In the genomic region with DNA sequence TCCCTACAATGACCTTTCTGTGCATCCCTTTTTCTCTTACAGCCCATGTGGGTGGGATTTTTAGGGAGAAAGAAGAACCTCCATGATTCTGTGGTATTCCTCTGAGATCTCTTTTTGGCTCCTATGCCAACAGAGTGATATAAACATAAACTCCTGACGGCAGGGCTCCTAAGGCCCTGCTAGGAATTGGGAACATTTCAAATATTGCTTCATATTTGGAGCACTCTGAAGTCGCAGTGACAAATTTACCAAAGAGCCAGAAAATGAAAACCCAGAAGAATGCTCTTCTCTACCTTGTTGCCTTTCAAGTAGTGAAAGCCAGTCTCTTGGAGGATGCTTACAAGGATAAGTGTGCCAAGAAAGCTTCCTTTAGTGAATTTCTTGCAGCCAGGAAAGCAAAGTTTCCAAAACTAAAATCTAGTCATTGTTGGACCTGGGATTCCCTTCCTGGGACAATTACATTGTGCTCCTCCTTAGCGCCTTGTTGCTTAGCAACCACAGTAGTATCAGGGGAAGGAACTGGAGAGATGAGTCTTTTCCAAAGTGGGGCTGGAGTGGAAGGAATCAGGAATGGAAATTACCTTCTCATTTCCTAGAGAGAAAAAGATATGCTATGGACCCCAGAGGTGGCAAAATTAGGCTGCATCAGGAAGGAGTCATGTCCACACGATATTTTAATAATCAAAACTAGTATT, we compare ENCODE assay signal across 2 cellular contexts.
TF ChIP-seq lines count a peak whose summit lies in the region.

No MANE protein-coding gene starts in this region.

TF ChIP-seq in K562, 482 proteins besides CTCF, POLR2A, EP300 and RAD21 (continued from another document):
- no peak for TF ChIP-seq KLF16 (IDR thresholded peaks at IDR 0.05)
- peak; percentile 65 for TF ChIP-seq RFX1 (IDR thresholded peaks at IDR 0.05)
TF ChIP-seq in K562: peak in this region for 1.

TF ChIP-seq in neural cell, 6 proteins besides CTCF, POLR2A, EP300 and RAD21:
- TF ChIP-seq, protein P1, sequence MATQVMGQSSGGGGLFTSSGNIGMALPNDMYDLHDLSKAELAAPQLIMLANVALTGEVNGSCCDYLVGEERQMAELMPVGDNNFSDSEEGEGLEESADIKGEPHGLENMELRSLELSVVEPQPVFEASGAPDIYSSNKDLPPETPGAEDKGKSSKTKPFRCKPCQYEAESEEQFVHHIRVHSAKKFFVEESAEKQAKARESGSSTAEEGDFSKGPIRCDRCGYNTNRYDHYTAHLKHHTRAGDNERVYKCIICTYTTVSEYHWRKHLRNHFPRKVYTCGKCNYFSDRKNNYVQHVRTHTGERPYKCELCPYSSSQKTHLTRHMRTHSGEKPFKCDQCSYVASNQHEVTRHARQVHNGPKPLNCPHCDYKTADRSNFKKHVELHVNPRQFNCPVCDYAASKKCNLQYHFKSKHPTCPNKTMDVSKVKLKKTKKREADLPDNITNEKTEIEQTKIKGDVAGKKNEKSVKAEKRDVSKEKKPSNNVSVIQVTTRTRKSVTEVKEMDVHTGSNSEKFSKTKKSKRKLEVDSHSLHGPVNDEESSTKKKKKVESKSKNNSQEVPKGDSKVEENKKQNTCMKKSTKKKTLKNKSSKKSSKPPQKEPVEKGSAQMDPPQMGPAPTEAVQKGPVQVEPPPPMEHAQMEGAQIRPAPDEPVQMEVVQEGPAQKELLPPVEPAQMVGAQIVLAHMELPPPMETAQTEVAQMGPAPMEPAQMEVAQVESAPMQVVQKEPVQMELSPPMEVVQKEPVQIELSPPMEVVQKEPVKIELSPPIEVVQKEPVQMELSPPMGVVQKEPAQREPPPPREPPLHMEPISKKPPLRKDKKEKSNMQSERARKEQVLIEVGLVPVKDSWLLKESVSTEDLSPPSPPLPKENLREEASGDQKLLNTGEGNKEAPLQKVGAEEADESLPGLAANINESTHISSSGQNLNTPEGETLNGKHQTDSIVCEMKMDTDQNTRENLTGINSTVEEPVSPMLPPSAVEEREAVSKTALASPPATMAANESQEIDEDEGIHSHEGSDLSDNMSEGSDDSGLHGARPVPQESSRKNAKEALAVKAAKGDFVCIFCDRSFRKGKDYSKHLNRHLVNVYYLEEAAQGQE (IDR thresholded peaks at IDR 0.05; ENCODE audit: borderline replicate concordance), result peak; percentile 83
- TF ChIP-seq POLR2AphosphoS5 (IDR thresholded peaks at IDR 0.05) (no peak), EZH2 (IDR thresholded peaks at IDR 0.05; ENCODE audit: borderline replicate concordance, insufficient read depth, low read length, poor library complexity, severe bottlenecking) (no peak)
